In genomic region chr18:78479443-78479842, GRCh38 we compare ENCODE assay signal across 9 cellular contexts.
"Had no signal": no experiment of that assay in that cellular context is flagged by ENCODE, and none has a peak within 500 bp of the region (broad histone marks: within the 10 kb centered on the region; RNA-seq: fewer than 3 reads in every experiment).

No MANE protein-coding gene starts in this region.

- H3K27me3 Mint-ChIP-seq: IgD-negative memory B cell had no signal

- H3K4me3 ChIP-seq: GM23248, HAP-1 had no signal

- H3K27ac Mint-ChIP-seq: HFFc6, IgD-negative memory B cell had no signal

- H3K9me3 ChIP-seq: HAP-1 had no signal

- H3K4me1 Mint-ChIP-seq: IgD-negative memory B cell had no signal

- H3K9ac ChIP-seq: GM23248 had no signal

- H3K36me3 ChIP-seq: HAP-1 had no signal

- ATAC-seq: HCT116, HepG2 had no signal

- H3K27ac ChIP-seq: GM23248, HL-60 had no signal

- H3K4me3 Mint-ChIP-seq: HFFc6, IgD-negative memory B cell had no signal

- FAIRE-seq: HepG2 had no signal

- H3K4me1 ChIP-seq: HAP-1 had no signal

- DNase-seq: GM23248, GOT3, HFFc6, KBM-7 had no signal

- H2AFZ ChIP-seq: GM23248 had no signal
